Comparison of ENCODE assay signal across 10 cellular contexts in the genomic region with DNA sequence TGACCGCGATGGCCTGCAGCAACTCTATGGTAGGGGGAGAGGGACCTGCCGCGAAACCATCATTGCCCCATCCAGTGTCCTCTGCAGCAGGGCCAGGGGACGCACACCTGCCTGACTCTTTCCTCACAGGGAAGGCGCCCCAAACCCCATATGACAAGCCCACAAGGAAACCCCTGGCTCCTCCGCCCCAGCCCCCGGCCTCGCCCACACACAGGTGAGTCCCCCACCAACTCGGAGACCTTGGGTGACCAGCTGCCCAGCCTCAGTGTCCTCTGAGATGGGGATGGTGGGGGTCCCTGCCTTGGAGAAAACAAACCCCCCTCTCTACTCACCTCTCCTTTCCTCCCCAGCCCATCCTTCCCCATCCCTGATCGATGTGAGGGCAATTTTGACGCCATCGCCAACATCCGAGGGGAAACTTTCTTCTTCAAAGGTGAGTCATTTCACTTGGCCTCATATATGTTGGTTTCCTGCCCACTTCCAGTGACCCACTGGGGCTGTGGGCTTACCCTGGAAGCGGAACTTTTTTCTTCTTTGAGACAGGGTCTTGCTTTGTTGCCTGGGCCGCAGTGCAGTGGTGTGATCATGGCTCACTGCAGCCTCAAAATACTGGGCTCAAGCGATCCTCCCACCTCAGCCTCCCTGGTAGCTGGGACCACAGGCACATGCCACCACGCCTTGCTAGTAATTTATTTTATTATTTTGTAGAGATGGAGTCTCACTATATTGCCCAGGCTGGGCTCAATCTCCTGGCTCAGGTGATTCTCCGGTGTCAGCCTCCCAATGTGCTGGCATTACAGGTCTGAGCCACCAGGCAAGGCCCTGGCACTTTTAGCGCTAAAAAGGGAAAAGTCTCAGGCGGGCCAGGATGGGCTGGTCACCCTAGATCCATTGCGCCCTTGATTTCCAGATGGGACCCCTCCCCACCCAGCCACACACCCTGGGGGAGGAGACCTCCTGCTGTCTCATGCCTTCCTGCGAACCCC. TPM values are rescaled to one million over a fixed set of nuclear protein-coding genes. Genes with fewer than 3 reads are reported as not detected.
DNase-seq lines count a peak whose midpoint lies in the region; ATAC-seq and TF ChIP-seq lines count a peak whose summit lies in the region.
"Had no signal": no experiment of that assay in that cellular context is flagged by ENCODE, and none has a peak within 500 bp of the region (broad histone marks: within the 10 kb centered on the region; RNA-seq: fewer than 3 reads in every experiment).

No MANE protein-coding gene starts in this region.

- H3K9me2 ChIP-seq in MM.1S (replicated peaks; ENCODE audit: insufficient read depth, low read length) = no peaks in the 10 kb centered on the region

- TF ChIP-seq POLR2A in testis (IDR thresholded peaks at IDR 0.05) = no peak

- peaks cover 45% of the 10 kb centered on the region for H3K4me1 Mint-ChIP-seq in CD8-positive, alpha-beta T cell (ENCODE audit: low read depth)
- H3K4me1 Mint-ChIP-seq in neural crest cell = peaks cover 7% of the 10 kb centered on the region

- 73 to 93% methylated on average over 16 to 23 of the region's 23 CpGs for WGBS in testis, 2 donors

- H3K4me3 ChIP-seq in CD8-positive, alpha-beta T cell (ENCODE audit: low read depth, low read length) = peak overlapping the region; percentile 84
- no peak overlapping the region for H3K4me3 ChIP-seq in MM.1S (ENCODE audit: low read length)
- peak overlapping the region; percentile 78 for H3K4me3 ChIP-seq in duodenal mucosa (ENCODE audit: low read depth in 1 of 2, low read length in 2 of 2)
- H3K4me3 ChIP-seq in testis = peak overlapping the region in 1 of 2 donors; percentile 72

- no peaks in the 10 kb centered on the region for H3K9me3 ChIP-seq in CD8-positive, alpha-beta T cell (ENCODE audit: low read length)
- H3K9me3 ChIP-seq in MM.1S (replicated peaks; ENCODE audit: insufficient read depth, low read length) (no peaks in the 10 kb centered on the region), duodenal mucosa (ENCODE audit: control insufficient read depth in 1 of 2, low read length in 2 of 2) (no peaks in the 10 kb centered on the region), testis (no peaks in the 10 kb centered on the region)

- intact Hi-C loops in CD8-positive, alpha-beta T cell (cut with DNase I, micrococcal nuclease) = loop anchor here in 1 of 2 experiments (2.0 kb wide), 4 partner anchors 17 to 403 kb away; no protein-coding TSS in a partner anchor
- intact Hi-C loops in head of caudate nucleus (cut with DNase I) = loop anchor here (2.0 kb wide), 1 partner anchor 69 kb away; no protein-coding TSS in a partner anchor
- intact Hi-C loops in testis (cut with DNase I; ENCODE audit: low total_unique reads) = loop anchor here (5.0 kb wide), 1 partner anchor 70 kb away; no protein-coding TSS in a partner anchor

- H2AFZ ChIP-seq in MM.1S (ENCODE audit: low read length) = no peak overlapping the region

- H3K4me2 ChIP-seq in MM.1S (ENCODE audit: low read depth, low read length) = peak overlapping the region; percentile 99; the same call in 1 of the 2 replicates

- peak overlapping the region; percentile 86 for H3K4me3 Mint-ChIP-seq in CD8-positive, alpha-beta T cell
- H3K4me3 Mint-ChIP-seq in neural crest cell = peak overlapping the region; percentile 51

- no peaks in the 10 kb centered on the region for H4K20me1 ChIP-seq in MM.1S (ENCODE audit: insufficient read depth, low read length)

- CTCF ChIA-PET in CD8-positive, alpha-beta T cell (lab: Charles Lee) = interaction anchor here (0.9 to 14.0 kb wide), 21 partner anchors 8 to 85 kb away, joined by 3 to 324 read pairs (median 8); a partner anchor contains a TSS

- peak in 1 of 7 experiments; percentile 24 for DNase-seq in CD8-positive, alpha-beta T cell
- DNase-seq in MM.1S (no peak), neural crest cell (ENCODE audit: low read depth, low spot score) (no peak), head of caudate nucleus (no peak), NCI-H2081 treated with DMSO at 0.1 percent for 48 hours (lab: John Stamatoyannopoulos, UW) (no peak), testis (no peak), SIG-M5 (lab: John Stamatoyannopoulos, UW) (no peak)
- DNase-seq: central memory CD4-positive, alpha-beta T cell had no signal

- no peaks in the 10 kb centered on the region for H3F3A ChIP-seq in MM.1S (ENCODE audit: insufficient read depth, low read length)

- H3K4me1 ChIP-seq in CD8-positive, alpha-beta T cell (ENCODE audit: insufficient read depth, low read length) = peaks cover 38% of the 10 kb centered on the region
- peaks cover 3% of the 10 kb centered on the region; the same call in 1 of the 2 replicates for H3K4me1 ChIP-seq in MM.1S (ENCODE audit: low read length)
- peaks cover 13 to 25% of the 10 kb centered on the region in 2 donors for H3K4me1 ChIP-seq in duodenal mucosa (ENCODE audit: control insufficient read depth in 1 of 2, insufficient read depth in 2 of 2, low read length in 2 of 2)
- H3K4me1 ChIP-seq in testis = peaks cover 14% of the 10 kb centered on the region

- H3K36me3 ChIP-seq in CD8-positive, alpha-beta T cell (ENCODE audit: insufficient read depth, low read length) = no peaks in the 10 kb centered on the region
- H3K36me3 ChIP-seq in MM.1S (replicated peaks; ENCODE audit: insufficient read depth, low read length) (no peaks in the 10 kb centered on the region), duodenal mucosa (ENCODE audit: control insufficient read depth in 1 of 2, insufficient read depth in 2 of 2, low read length in 2 of 2) (peaks cover 0 to 5% of the 10 kb centered on the region in 2 donors), testis (ENCODE audit: low read depth, missing control alignments) (no peaks in the 10 kb centered on the region)

- POLR2A ChIA-PET in CD8-positive, alpha-beta T cell (lab: Charles Lee) = interaction anchor here (1.3 to 3.9 kb wide), 5 partner anchors 12 to 73 kb away, joined by 4 to 36 read pairs (median 6); a partner anchor contains a TSS

- H3K9ac ChIP-seq in MM.1S (ENCODE audit: low read length) (no peak overlapping the region), duodenal mucosa (ENCODE audit: low read depth in 1 of 2, low read length in 2 of 2) (no peak overlapping the region)

- H3K9me3 Mint-ChIP-seq in CD8-positive, alpha-beta T cell = no peaks in the 10 kb centered on the region
- no peaks in the 10 kb centered on the region for H3K9me3 Mint-ChIP-seq in neural crest cell

- no peak for TF ChIP-seq CTCF in CD8-positive, alpha-beta T cell (IDR thresholded peaks at IDR 0.05)
- TF ChIP-seq CTCF in MM.1S (IDR thresholded peaks at IDR 0.05; ENCODE audit: low read length) (no peak), neural crest cell (conservative IDR thresholded peaks at IDR 0.05) (no peak), testis (IDR thresholded peaks at IDR 0.05) (no peak)

- no peaks in the 10 kb centered on the region for H3K27me3 Mint-ChIP-seq in CD8-positive, alpha-beta T cell (ENCODE audit: low read depth)
- H3K27me3 Mint-ChIP-seq in neural crest cell (ENCODE audit: low read depth) = peaks cover 2% of the 10 kb centered on the region

- peak overlapping the region; percentile 32 for H3K27ac Mint-ChIP-seq in CD8-positive, alpha-beta T cell
- H3K27ac Mint-ChIP-seq in neural crest cell (ENCODE audit: unreplicated experiment) = no peak overlapping the region

- no peak for ATAC-seq in CD8-positive, alpha-beta T cell

- no peak overlapping the region for H3K27ac ChIP-seq in CD8-positive, alpha-beta T cell (ENCODE audit: low read depth, low read length)
- no peak overlapping the region for H3K27ac ChIP-seq in MM.1S (ENCODE audit: low read length)
- H3K27ac ChIP-seq in duodenal mucosa (ENCODE audit: low read depth, low read length) = no peak overlapping the region
- no peak overlapping the region for H3K27ac ChIP-seq in testis

- H3K36me3 Mint-ChIP-seq in CD8-positive, alpha-beta T cell = peaks cover 19% of the 10 kb centered on the region
- no peaks in the 10 kb centered on the region for H3K36me3 Mint-ChIP-seq in neural crest cell (ENCODE audit: low read depth)

- no peaks in the 10 kb centered on the region for H3K27me3 ChIP-seq in CD8-positive, alpha-beta T cell (ENCODE audit: insufficient read depth, low read length)
- H3K27me3 ChIP-seq in MM.1S (replicated peaks; ENCODE audit: insufficient read depth, low read length) (peaks cover 61% of the 10 kb centered on the region), duodenal mucosa (ENCODE audit: control insufficient read depth in 1 of 2, insufficient read depth in 2 of 2, low read length in 2 of 2) (no peaks in the 10 kb centered on the region), testis (no peaks in the 10 kb centered on the region)

- H3K79me2 ChIP-seq in MM.1S (ENCODE audit: low read length) = no peaks in the 10 kb centered on the region

RNA-seq across cellular contexts. Expression of a gene that starts 8.0 kb away (rescaled TPM):
- total RNA-seq in CD8-positive, alpha-beta T cell = 100 to 1,000 TPM; 123 to 127 TPM
- total RNA-seq in neural crest cell (not detected in 2 replicates), testis (10 to 100 TPM; 27.1 to 33.0 TPM)
- 62.2 TPM for polyA plus RNA-seq in testis (ENCODE audit: insufficient read depth, low read depth, low replicate concordance)

RNA-seq across cellular contexts. Expression of a gene that starts 11.1 kb away (rescaled TPM):
- under 1 TPM; 0.11 to 0.36 TPM for total RNA-seq in CD8-positive, alpha-beta T cell
- total RNA-seq in neural crest cell (0.64 and 0.96 TPM in 2 replicates), testis (1 to 10 TPM in 1 of 2 donors, under 1 TPM in 1; 0.62 to 1.5 TPM)
- polyA plus RNA-seq in testis (ENCODE audit: insufficient read depth, low read depth, low replicate concordance) = 0.53 TPM

RNA-seq across cellular contexts. Expression of a gene that starts 20.7 kb away (rescaled TPM):
- total RNA-seq in CD8-positive, alpha-beta T cell = not detected
- not detected in 2 replicates for total RNA-seq in neural crest cell
- total RNA-seq in testis = 1 to 10 TPM in 1 of 2 donors, under 1 TPM in 1; 0.37 to 1.3 TPM
- polyA plus RNA-seq in testis (ENCODE audit: insufficient read depth, low read depth, low replicate concordance) = 0.29 TPM
- total RNA-seq: subcutaneous adipose tissue had no signal

RNA-seq across cellular contexts. Expression of a gene that starts 33.6 kb away (rescaled TPM):
- 10 to 100 TPM; 13.1 to 14.0 TPM for total RNA-seq in CD8-positive, alpha-beta T cell
- 62.5 and 68.0 TPM in 2 replicates for total RNA-seq in neural crest cell
- total RNA-seq in testis = 10 to 100 TPM; 17.3 to 27.3 TPM
- polyA plus RNA-seq in testis (ENCODE audit: insufficient read depth, low read depth, low replicate concordance) = 19.6 TPM

RNA-seq across cellular contexts. Expression of a gene that starts 33.7 kb away (rescaled TPM):
- total RNA-seq in CD8-positive, alpha-beta T cell = 1 to 10 TPM; 6.4 to 7.1 TPM
- total RNA-seq in neural crest cell = 23.7 and 28.6 TPM in 2 replicates
- 10 to 100 TPM; 30.2 to 39.4 TPM for total RNA-seq in testis
- polyA plus RNA-seq in testis (ENCODE audit: insufficient read depth, low read depth, low replicate concordance) = 94.5 TPM

Comparison
In these comparisons a context has a peak if more than half of its experiments do, and no peak if none do; other contexts are left out.
1. RNA of a gene that starts 8.0 kb away (total RNA-seq): 123 to 127 TPM in CD8-positive, alpha-beta T cell and 27.1 to 33.0 TPM in testis; not detected in neural crest cell; every median in the first group is over 10 times any median in the second.